Comparison of ENCODE assay signal across 21 cellular contexts in the genomic region with DNA sequence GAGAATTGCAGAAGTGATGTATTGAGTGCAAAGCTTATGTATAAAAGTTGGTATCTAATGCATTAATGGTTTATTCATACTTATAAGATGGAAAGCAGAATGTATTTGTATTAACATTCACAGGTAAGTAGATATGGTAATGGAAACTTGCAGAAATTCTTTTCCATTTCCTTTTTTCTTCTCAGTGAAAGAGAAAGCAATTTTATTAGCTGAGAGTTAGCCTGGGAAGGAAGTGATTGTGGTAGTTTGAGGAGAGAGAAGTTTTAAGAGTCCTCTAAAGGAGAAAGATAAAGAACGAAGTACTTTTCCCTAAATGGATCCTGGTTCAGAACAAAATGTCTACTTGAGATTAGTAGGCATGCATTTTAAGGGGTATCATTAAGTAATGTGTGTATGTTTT.
DNase-seq lines count a peak whose midpoint lies in the region; ATAC-seq and TF ChIP-seq lines count a peak whose summit lies in the region.
"Had no signal": no experiment of that assay in that cellular context is flagged by ENCODE, and none has a peak within 500 bp of the region (broad histone marks: within the 10 kb centered on the region; RNA-seq: fewer than 3 reads in every experiment).

No MANE protein-coding gene starts in this region.

- peak; percentile 37 for ATAC-seq in GM21723 (IDR thresholded peaks at IDR 0.05; ENCODE audit: unreplicated experiment)
- peak; percentile 53 for ATAC-seq in HG03378 (IDR thresholded peaks at IDR 0.05; ENCODE audit: unreplicated experiment)
- peak; percentile 57 for ATAC-seq in memory B cell (ENCODE audit: low read depth)
- ATAC-seq: CD8-positive, alpha-beta T cell; gastrocnemius medialis; PC-3 had no signal

- no peaks in the 10 kb centered on the region for H3K9me3 Mint-ChIP-seq in memory B cell

- no peak overlapping the region for H3K27ac ChIP-seq in prostate gland
- H3K27ac ChIP-seq: brain microvascular endothelial cell, gastrocnemius medialis had no signal

- no peaks in the 10 kb centered on the region for H3K36me3 Mint-ChIP-seq in memory B cell
- H3K36me3 Mint-ChIP-seq: CD8-positive, alpha-beta T cell had no signal

- H3K27ac Mint-ChIP-seq in memory B cell, result peak overlapping the region; percentile 43
- H3K27ac Mint-ChIP-seq: activated naive CD4-positive, alpha-beta T cell treated with anti-CD3 and anti-CD28 coated beads for 36 hours; CD8-positive, alpha-beta T cell; endodermal cell had no signal

- no peaks in the 10 kb centered on the region for H3K27me3 Mint-ChIP-seq in memory B cell

- intact Hi-C loops in prostate gland (cut with DNase I), result no loop called here

- peaks cover 40% of the 10 kb centered on the region for H3K4me1 Mint-ChIP-seq in memory B cell
- H3K4me1 Mint-ChIP-seq: endodermal cell had no signal

- TF ChIP-seq CTCF in prostate gland (IDR thresholded peaks at IDR 0.05), result no peak

- WGBS in prostate gland, result 64% methylated on average over 1 of the region's 1 CpG

- H3K36me3 ChIP-seq in prostate gland, result no peaks in the 10 kb centered on the region
- H3K36me3 ChIP-seq: brain microvascular endothelial cell, gastrocnemius medialis had no signal

- no peak overlapping the region for H3K4me3 ChIP-seq in prostate gland
- H3K4me3 ChIP-seq: gastrocnemius medialis had no signal

- H3K9me3 ChIP-seq in prostate gland, result no peaks in the 10 kb centered on the region
- H3K9me3 ChIP-seq: gastrocnemius medialis had no signal

- H3K4me1 ChIP-seq in prostate gland (replicated peaks), result no peaks in the 10 kb centered on the region
- H3K4me1 ChIP-seq: gastrocnemius medialis had no signal

- H3K27me3 ChIP-seq in prostate gland (replicated peaks; ENCODE audit: insufficient read depth), result no peaks in the 10 kb centered on the region
- H3K27me3 ChIP-seq: brain microvascular endothelial cell, gastrocnemius medialis had no signal

- no peak for TF ChIP-seq POLR2A in prostate gland (IDR thresholded peaks at IDR 0.05)

- DNase-seq in NOMO-1 treated with DMSO at 0.1 percent for 48 hours (lab: John Stamatoyannopoulos, UW; ENCODE audit: unreplicated experiment) (peak; percentile 34), NOMO-1 treated with dmso at 0.1 percent for 144 hours (lab: John Stamatoyannopoulos, UW; ENCODE audit: unreplicated experiment) (no peak), memory B cell (ENCODE audit: low spot score in 2 of 2) (no peak), LoVo (ENCODE audit: low spot score) (no peak), prostate gland (ENCODE audit: low spot score) (no peak)
- DNase-seq in stimulated activated CD4-positive, alpha-beta T cell treated with anti-CD3 and anti-CD28 coated beads, Interleukin-4, amount 100 ng/mL, for 24 hours, result no peak
- DNase-seq: 8988T; activated CD4-positive, CD25-positive, alpha-beta regulatory T cell; activated CD8-positive, alpha-beta memory T cell treated with anti-CD3 and anti-CD28 coated beads, Interleukin-2, amount 50 U/mL, for 4 hours; activated naive CD4-positive, alpha-beta T cell treated with anti-CD3 and anti-CD28 coated beads for 36 hours; brain microvascular endothelial cell; CD8-positive, alpha-beta T cell; endodermal cell; gastrocnemius medialis; islet precursor cell; NCI-H345; PC-3; posterior cingulate gyrus; stimulated activated CD4-positive, alpha-beta T cell treated with anti-CD3 and anti-CD28 coated beads, Interleukin-15, amount 100 ng/mL, for 24 hours had no signal

- H3K4me3 Mint-ChIP-seq in memory B cell, result peak overlapping the region; percentile 51
- H3K4me3 Mint-ChIP-seq: activated naive CD4-positive, alpha-beta T cell treated with anti-CD3 and anti-CD28 coated beads for 36 hours; CD8-positive, alpha-beta T cell; endodermal cell had no signal
